In genomic region chr15:55652909-55653495, GRCh38 we compare ENCODE assay signal across 25 cellular contexts.
"Had no signal": no experiment of that assay in that cellular context is flagged by ENCODE, and none has a peak within 500 bp of the region (broad histone marks: within the 10 kb centered on the region; RNA-seq: fewer than 3 reads in every experiment).

No MANE protein-coding gene starts in this region.

- H3K36me3 Mint-ChIP-seq: activated naive CD4-positive, alpha-beta T cell treated with anti-CD3 and anti-CD28 coated beads, Interleukin-2, amount 50 U/mL, for 72 hours had no signal

- H3K9me3 Mint-ChIP-seq: activated CD4-positive, alpha-beta T cell treated with anti-CD3 and anti-CD28 coated beads, Interleukin-2, amount 10 ng/mL, durations not matched to agents 7 days and 5 days; activated CD8-positive, alpha-beta T cell treated with anti-CD3 and anti-CD28 coated beads for 36 hours; activated naive CD4-positive, alpha-beta T cell treated with anti-CD3 and anti-CD28 coated beads, Interleukin-2, amount 50 U/mL, for 72 hours; activated T-helper 2 cell treated with anti-CD3 and anti-CD28 coated beads, Interferon-gamma antibody, Interleukin-2, Interleukin-4, amounts not matched to agents 10 μg/mL and 5 μg/mL and 100 μg/mL, durations not matched to agents 14 hours and 24 hours and 36 hours; nephron; T-helper 1 cell treated with Interleukin-12 subunit alpha and Interleukin-12 subunit beta and Interleukin-4 antibody, amounts not matched to agents 30 μg/mL and 1 μg/mL, for 36 hours had no signal

- H3K36me3 ChIP-seq: breast epithelium, heart left ventricle, left ventricle myocardium inferior, right lobe of liver, tibial nerve, uterus, WERI-Rb-1 had no signal

- H3K27ac ChIP-seq: breast epithelium, coronary artery, heart left ventricle, left ventricle myocardium inferior, right lobe of liver, tibial nerve, uterus, WERI-Rb-1 had no signal

- H3K27me3 ChIP-seq: breast epithelium, heart left ventricle, right lobe of liver, tibial nerve, uterus had no signal

- H3K4me1 Mint-ChIP-seq: activated CD4-positive, alpha-beta T cell treated with anti-CD3 and anti-CD28 coated beads, Interleukin-2, amount 10 ng/mL, durations not matched to agents 7 days and 5 days had no signal

- H3K4me1 ChIP-seq: breast epithelium, heart left ventricle, left ventricle myocardium inferior, right lobe of liver, tibial nerve, uterus had no signal

- H3K4me3 Mint-ChIP-seq: activated CD4-positive, alpha-beta T cell treated with anti-CD3 and anti-CD28 coated beads, Interleukin-2, amount 10 ng/mL, durations not matched to agents 7 days and 5 days; activated CD8-positive, alpha-beta T cell treated with anti-CD3 and anti-CD28 coated beads for 36 hours; T-helper 1 cell treated with Interleukin-12 subunit alpha and Interleukin-12 subunit beta and Interleukin-4 antibody, amounts not matched to agents 30 μg/mL and 1 μg/mL, for 36 hours had no signal

- ATAC-seq: activated CD8-positive, alpha-beta T cell treated with anti-CD3 and anti-CD28 coated beads for 36 hours; activated naive CD4-positive, alpha-beta T cell treated with anti-CD3 and anti-CD28 coated beads, Interleukin-2, amount 50 U/mL, for 72 hours; esophagus mucosa; heart left ventricle; right lobe of liver had no signal

- H3K9me3 ChIP-seq: breast epithelium, heart left ventricle, left ventricle myocardium inferior, right lobe of liver, tibial nerve, uterus had no signal

- H3K4me3 ChIP-seq: breast epithelium, coronary artery, heart left ventricle, left ventricle myocardium inferior, lung, right lobe of liver, tibial nerve, uterus had no signal

- H3K27ac Mint-ChIP-seq: activated CD4-positive, alpha-beta T cell treated with anti-CD3 and anti-CD28 coated beads, Interleukin-2, amount 10 ng/mL, durations not matched to agents 7 days and 5 days; activated CD8-positive, alpha-beta T cell treated with anti-CD3 and anti-CD28 coated beads for 36 hours; activated naive CD4-positive, alpha-beta T cell treated with anti-CD3 and anti-CD28 coated beads, Interleukin-2, amount 50 U/mL, for 72 hours; activated T-helper 2 cell treated with anti-CD3 and anti-CD28 coated beads, Interferon-gamma antibody, Interleukin-2, Interleukin-4, amounts not matched to agents 10 μg/mL and 5 μg/mL and 100 μg/mL, durations not matched to agents 14 hours and 24 hours and 36 hours; T-helper 1 cell treated with Interleukin-12 subunit alpha and Interleukin-12 subunit beta and Interleukin-4 antibody, amounts not matched to agents 30 μg/mL and 1 μg/mL, for 36 hours had no signal

- DNase-seq: activated CD4-positive, alpha-beta T cell treated with anti-CD3 and anti-CD28 coated beads for 1 hour; activated CD4-positive, alpha-beta T cell treated with anti-CD3 and anti-CD28 coated beads, Interleukin-2, amount 10 ng/mL, durations not matched to agents 7 days and 5 days; activated CD8-positive, alpha-beta T cell treated with anti-CD3 and anti-CD28 coated beads for 36 hours; activated T-cell treated with anti-CD3 and anti-CD28 coated beads, Interleukin-2, amount 50 U/mL, for 48 hours; foreskin fibroblast; kidney glomerular epithelial cell; left ventricle myocardium inferior; posterior cingulate gyrus; right lobe of liver; stimulated activated CD4-positive, alpha-beta T cell treated with anti-CD3 and anti-CD28 coated beads, Interleukin-2, amount 100 ng/mL, for 48 hours; stimulated activated naive CD4-positive, alpha-beta T cell treated with Interleukin-2 at 50 U/mL for 16 hours; SW 1271; T-helper 9 cell; uterus; WERI-Rb-1 had no signal
